1 cellular context compared by ENCODE assay signal in the genomic region with DNA sequence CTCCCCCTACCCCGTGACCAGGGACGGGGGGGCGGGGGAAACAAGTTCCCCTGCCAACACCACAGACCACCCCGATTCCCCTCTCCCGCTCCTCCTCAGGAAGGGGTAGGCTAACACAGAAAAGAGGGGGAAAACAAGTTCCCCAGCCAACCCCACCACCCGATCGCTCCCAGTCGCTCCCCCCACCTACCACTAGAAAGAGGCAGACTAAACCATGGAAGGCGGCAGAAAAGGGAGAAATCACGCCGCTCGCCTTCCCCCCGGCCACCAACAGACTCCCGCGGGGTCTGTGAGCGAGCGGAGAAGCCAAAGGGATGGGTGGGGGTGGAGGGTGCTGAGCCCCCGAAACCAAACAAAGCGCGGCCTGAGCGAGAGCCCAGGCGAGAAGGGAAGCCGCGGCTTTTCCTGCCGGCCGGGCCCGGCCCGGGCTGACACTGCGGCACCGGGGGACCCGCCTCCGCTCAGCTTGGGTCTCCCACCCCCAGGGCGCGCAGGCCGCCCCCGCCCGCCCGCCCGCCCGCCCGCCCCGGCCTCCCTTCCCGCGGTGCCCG.
TF ChIP-seq lines count a peak whose summit lies in the region.

No MANE protein-coding gene starts in this region.

TF ChIP-seq in HepG2, 621 proteins besides CTCF, POLR2A, EP300 and RAD21 (continued from another document and continues in another):
- no peak for TF ChIP-seq RBM22 (optimal IDR thresholded peaks at IDR 0.05; ENCODE audit: low read length)
- TF ChIP-seq, protein P1, sequence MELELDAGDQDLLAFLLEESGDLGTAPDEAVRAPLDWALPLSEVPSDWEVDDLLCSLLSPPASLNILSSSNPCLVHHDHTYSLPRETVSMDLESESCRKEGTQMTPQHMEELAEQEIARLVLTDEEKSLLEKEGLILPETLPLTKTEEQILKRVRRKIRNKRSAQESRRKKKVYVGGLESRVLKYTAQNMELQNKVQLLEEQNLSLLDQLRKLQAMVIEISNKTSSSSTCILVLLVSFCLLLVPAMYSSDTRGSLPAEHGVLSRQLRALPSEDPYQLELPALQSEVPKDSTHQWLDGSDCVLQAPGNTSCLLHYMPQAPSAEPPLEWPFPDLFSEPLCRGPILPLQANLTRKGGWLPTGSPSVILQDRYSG (CRISPR knock-in tag; IDR thresholded peaks at IDR 0.05): no peak
- no peak for TF ChIP-seq SATB2 (CRISPR knock-in tag; IDR thresholded peaks at IDR 0.05)
- no peak for TF ChIP-seq TEAD2 (CRISPR knock-in tag; IDR thresholded peaks at IDR 0.05)
- no peak for TF ChIP-seq ZNF652 (CRISPR knock-in tag; IDR thresholded peaks at IDR 0.05; ENCODE audit: borderline replicate concordance, low read depth)
- TF ChIP-seq TAF1 (CRISPR knock-in tag; IDR thresholded peaks at IDR 0.05): peak; percentile 51; the same call in 1 of the 2 replicates
- no peak for TF ChIP-seq DNMT3B (CRISPR knock-in tag; conservative IDR thresholded peaks at IDR 0.05)
- no peak for TF ChIP-seq MBNL3 (CRISPR knock-in tag; conservative IDR thresholded peaks at IDR 0.05)
- TF ChIP-seq KMT2A (CRISPR knock-in tag; IDR thresholded peaks at IDR 0.05): peak; percentile 37
- TF ChIP-seq ZNF337 (CRISPR knock-in tag; IDR thresholded peaks at IDR 0.05; ENCODE audit: borderline replicate concordance, low read depth): no peak
- peak; percentile 52; the same call in 1 of the 2 replicates for TF ChIP-seq NRL (CRISPR knock-in tag; IDR thresholded peaks at IDR 0.05; ENCODE audit: borderline replicate concordance)
- no peak for TF ChIP-seq ZNF251 (CRISPR knock-in tag; IDR thresholded peaks at IDR 0.05)
- no peak for TF ChIP-seq ZFP90 (CRISPR knock-in tag; IDR thresholded peaks at IDR 0.05; ENCODE audit: borderline replicate concordance)
- no peak for TF ChIP-seq CBX2 (IDR thresholded peaks at IDR 0.05; ENCODE audit: low read depth, low read length)
- TF ChIP-seq CBX2 (CRISPR knock-in tag; IDR thresholded peaks at IDR 0.05; ENCODE audit: low read depth): no peak
- TF ChIP-seq, protein P2, sequence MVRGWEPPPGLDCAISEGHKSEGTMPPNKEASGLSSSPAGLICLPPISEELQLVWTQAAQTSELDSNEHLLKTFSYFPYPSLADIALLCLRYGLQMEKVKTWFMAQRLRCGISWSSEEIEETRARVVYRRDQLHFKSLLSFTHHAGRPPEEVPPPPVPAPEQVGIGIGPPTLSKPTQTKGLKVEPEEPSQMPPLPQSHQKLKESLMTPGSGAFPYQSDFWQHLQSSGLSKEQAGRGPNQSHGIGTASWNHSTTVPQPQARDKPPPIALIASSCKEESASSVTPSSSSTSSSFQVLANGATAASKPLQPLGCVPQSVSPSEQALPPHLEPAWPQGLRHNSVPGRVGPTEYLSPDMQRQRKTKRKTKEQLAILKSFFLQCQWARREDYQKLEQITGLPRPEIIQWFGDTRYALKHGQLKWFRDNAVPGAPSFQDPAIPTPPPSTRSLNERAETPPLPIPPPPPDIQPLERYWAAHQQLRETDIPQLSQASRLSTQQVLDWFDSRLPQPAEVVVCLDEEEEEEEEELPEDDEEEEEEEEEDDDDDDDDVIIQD (CRISPR knock-in tag; IDR thresholded peaks at IDR 0.05; ENCODE audit: low read depth): no peak
- 0 out of 2 replicates have a peak, but pooled peaks have one; percentile 13 for TF ChIP-seq THAP11 (CRISPR knock-in tag; IDR thresholded peaks at IDR 0.05)
- TF ChIP-seq, protein P3, sequence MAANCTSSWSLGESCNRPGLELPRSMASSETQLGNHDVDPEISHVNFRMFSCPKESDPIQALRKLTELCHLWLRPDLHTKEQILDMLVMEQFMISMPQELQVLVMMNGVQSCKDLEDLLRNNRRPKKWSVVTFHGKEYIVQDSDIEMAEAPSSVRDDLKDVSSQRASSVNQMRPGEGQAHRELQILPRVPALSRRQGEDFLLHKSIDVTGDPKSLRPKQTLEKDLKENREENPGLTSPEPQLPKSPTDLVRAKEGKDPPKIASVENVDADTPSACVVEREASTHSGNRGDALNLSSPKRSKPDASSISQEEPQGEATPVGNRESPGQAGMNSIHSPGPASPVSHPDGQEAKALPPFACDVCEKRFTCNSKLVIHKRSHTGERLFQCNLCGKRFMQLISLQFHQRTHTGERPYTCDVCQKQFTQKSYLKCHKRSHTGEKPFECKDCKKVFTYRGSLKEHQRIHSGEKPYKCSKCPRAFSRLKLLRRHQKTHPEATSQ (CRISPR knock-in tag; IDR thresholded peaks at IDR 0.05; ENCODE audit: borderline replicate concordance): no peak
- peak; percentile 49; the same call in 1 of the 2 replicates for TF ChIP-seq ZNF746 (CRISPR knock-in tag; IDR thresholded peaks at IDR 0.05)
- TF ChIP-seq, protein P4, sequence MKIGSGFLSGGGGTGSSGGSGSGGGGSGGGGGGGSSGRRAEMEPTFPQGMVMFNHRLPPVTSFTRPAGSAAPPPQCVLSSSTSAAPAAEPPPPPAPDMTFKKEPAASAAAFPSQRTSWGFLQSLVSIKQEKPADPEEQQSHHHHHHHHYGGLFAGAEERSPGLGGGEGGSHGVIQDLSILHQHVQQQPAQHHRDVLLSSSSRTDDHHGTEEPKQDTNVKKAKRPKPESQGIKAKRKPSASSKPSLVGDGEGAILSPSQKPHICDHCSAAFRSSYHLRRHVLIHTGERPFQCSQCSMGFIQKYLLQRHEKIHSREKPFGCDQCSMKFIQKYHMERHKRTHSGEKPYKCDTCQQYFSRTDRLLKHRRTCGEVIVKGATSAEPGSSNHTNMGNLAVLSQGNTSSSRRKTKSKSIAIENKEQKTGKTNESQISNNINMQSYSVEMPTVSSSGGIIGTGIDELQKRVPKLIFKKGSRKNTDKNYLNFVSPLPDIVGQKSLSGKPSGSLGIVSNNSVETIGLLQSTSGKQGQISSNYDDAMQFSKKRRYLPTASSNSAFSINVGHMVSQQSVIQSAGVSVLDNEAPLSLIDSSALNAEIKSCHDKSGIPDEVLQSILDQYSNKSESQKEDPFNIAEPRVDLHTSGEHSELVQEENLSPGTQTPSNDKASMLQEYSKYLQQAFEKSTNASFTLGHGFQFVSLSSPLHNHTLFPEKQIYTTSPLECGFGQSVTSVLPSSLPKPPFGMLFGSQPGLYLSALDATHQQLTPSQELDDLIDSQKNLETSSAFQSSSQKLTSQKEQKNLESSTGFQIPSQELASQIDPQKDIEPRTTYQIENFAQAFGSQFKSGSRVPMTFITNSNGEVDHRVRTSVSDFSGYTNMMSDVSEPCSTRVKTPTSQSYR (CRISPR knock-in tag; IDR thresholded peaks at IDR 0.05; ENCODE audit: borderline replicate concordance): no peak
- TF ChIP-seq, protein P5, sequence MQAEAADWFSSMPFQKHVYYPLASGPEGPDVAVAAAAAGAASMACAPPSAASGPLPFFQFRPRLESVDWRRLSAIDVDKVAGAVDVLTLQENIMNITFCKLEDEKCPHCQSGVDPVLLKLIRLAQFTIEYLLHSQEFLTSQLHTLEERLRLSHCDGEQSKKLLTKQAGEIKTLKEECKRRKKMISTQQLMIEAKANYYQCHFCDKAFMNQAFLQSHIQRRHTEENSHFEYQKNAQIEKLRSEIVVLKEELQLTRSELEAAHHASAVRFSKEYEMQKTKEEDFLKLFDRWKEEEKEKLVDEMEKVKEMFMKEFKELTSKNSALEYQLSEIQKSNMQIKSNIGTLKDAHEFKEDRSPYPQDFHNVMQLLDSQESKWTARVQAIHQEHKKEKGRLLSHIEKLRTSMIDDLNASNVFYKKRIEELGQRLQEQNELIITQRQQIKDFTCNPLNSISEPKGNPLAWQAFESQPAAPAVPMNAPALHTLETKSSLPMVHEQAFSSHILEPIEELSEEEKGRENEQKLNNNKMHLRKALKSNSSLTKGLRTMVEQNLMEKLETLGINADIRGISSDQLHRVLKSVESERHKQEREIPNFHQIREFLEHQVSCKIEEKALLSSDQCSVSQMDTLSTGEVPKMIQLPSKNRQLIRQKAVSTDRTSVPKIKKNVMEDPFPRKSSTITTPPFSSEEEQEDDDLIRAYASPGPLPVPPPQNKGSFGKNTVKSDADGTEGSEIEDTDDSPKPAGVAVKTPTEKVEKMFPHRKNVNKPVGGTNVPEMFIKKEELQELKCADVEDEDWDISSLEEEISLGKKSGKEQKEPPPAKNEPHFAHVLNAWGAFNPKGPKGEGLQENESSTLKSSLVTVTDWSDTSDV (CRISPR knock-in tag; IDR thresholded peaks at IDR 0.05): 0 out of 2 replicates have a peak, but pooled peaks have one; percentile 69
- no peak for TF ChIP-seq ISX (CRISPR knock-in tag; conservative IDR thresholded peaks at IDR 0.05)
- TF ChIP-seq, protein P6, sequence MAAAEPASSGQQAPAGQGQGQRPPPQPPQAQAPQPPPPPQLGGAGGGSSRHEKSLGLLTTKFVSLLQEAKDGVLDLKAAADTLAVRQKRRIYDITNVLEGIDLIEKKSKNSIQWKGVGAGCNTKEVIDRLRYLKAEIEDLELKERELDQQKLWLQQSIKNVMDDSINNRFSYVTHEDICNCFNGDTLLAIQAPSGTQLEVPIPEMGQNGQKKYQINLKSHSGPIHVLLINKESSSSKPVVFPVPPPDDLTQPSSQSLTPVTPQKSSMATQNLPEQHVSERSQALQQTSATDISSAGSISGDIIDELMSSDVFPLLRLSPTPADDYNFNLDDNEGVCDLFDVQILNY (CRISPR knock-in tag; conservative IDR thresholded peaks at IDR 0.05): no peak
- TF ChIP-seq ZNF234 (CRISPR knock-in tag; conservative IDR thresholded peaks at IDR 0.05): no peak
- TF ChIP-seq, protein P7, sequence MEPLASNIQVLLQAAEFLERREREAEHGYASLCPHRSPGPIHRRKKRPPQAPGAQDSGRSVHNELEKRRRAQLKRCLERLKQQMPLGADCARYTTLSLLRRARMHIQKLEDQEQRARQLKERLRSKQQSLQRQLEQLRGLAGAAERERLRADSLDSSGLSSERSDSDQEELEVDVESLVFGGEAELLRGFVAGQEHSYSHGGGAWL (CRISPR knock-in tag; IDR thresholded peaks at IDR 0.05): peak; percentile 66
- TF ChIP-seq, protein P8, sequence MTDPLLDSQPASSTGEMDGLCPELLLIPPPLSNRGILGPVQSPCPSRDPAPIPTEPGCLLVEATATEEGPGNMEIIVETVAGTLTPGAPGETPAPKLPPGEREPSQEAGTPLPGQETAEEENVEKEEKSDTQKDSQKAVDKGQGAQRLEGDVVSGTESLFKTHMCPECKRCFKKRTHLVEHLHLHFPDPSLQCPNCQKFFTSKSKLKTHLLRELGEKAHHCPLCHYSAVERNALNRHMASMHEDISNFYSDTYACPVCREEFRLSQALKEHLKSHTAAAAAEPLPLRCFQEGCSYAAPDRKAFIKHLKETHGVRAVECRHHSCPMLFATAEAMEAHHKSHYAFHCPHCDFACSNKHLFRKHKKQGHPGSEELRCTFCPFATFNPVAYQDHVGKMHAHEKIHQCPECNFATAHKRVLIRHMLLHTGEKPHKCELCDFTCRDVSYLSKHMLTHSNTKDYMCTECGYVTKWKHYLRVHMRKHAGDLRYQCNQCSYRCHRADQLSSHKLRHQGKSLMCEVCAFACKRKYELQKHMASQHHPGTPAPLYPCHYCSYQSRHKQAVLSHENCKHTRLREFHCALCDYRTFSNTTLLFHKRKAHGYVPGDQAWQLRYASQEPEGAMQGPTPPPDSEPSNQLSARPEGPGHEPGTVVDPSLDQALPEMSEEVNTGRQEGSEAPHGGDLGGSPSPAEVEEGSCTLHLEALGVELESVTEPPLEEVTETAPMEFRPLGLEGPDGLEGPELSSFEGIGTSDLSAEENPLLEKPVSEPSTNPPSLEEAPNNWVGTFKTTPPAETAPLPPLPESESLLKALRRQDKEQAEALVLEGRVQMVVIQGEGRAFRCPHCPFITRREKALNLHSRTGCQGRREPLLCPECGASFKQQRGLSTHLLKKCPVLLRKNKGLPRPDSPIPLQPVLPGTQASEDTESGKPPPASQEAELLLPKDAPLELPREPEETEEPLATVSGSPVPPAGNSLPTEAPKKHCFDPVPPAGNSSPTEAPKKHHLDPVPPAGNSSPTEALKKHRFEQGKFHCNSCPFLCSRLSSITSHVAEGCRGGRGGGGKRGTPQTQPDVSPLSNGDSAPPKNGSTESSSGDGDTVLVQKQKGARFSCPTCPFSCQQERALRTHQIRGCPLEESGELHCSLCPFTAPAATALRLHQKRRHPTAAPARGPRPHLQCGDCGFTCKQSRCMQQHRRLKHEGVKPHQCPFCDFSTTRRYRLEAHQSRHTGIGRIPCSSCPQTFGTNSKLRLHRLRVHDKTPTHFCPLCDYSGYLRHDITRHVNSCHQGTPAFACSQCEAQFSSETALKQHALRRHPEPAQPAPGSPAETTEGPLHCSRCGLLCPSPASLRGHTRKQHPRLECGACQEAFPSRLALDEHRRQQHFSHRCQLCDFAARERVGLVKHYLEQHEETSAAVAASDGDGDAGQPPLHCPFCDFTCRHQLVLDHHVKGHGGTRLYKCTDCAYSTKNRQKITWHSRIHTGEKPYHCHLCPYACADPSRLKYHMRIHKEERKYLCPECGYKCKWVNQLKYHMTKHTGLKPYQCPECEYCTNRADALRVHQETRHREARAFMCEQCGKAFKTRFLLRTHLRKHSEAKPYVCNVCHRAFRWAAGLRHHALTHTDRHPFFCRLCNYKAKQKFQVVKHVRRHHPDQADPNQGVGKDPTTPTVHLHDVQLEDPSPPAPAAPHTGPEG (CRISPR knock-in tag; IDR thresholded peaks at IDR 0.05): no peak
- TF ChIP-seq BORCS8-MEF2B (CRISPR knock-in tag; IDR thresholded peaks at IDR 0.05): 0 out of 2 replicates have a peak, but pooled peaks have one; percentile 12
- TF ChIP-seq ZNF431 (CRISPR knock-in tag; IDR thresholded peaks at IDR 0.05; ENCODE audit: borderline replicate concordance, low read depth): no peak
- TF ChIP-seq MEF2D (CRISPR knock-in tag; IDR thresholded peaks at IDR 0.05): no peak
- TF ChIP-seq ZBTB38 (CRISPR knock-in tag; IDR thresholded peaks at IDR 0.05): no peak
- no peak for TF ChIP-seq CCAR2 (optimal IDR thresholded peaks at IDR 0.05; ENCODE audit: low read depth, low read length)
- TF ChIP-seq GATA4 (IDR thresholded peaks at IDR 0.05; ENCODE audit: borderline replicate concordance, low read depth): no peak
- TF ChIP-seq ZNF34 (CRISPR knock-in tag; IDR thresholded peaks at IDR 0.05; ENCODE audit: borderline replicate concordance): no peak
- TF ChIP-seq SRSF1 (optimal IDR thresholded peaks at IDR 0.05; ENCODE audit: low read depth, low read length): peak; percentile 87
- TF ChIP-seq HNRNPL (IDR thresholded peaks at IDR 0.05; ENCODE audit: low read depth, low read length): no peak
- TF ChIP-seq ZNF883 (CRISPR knock-in tag; IDR thresholded peaks at IDR 0.05; ENCODE audit: not compliant biosample characterization): peak; percentile 10
- no peak for TF ChIP-seq JUND (CRISPR knock-in tag; IDR thresholded peaks at IDR 0.05)
- TF ChIP-seq, protein P9, sequence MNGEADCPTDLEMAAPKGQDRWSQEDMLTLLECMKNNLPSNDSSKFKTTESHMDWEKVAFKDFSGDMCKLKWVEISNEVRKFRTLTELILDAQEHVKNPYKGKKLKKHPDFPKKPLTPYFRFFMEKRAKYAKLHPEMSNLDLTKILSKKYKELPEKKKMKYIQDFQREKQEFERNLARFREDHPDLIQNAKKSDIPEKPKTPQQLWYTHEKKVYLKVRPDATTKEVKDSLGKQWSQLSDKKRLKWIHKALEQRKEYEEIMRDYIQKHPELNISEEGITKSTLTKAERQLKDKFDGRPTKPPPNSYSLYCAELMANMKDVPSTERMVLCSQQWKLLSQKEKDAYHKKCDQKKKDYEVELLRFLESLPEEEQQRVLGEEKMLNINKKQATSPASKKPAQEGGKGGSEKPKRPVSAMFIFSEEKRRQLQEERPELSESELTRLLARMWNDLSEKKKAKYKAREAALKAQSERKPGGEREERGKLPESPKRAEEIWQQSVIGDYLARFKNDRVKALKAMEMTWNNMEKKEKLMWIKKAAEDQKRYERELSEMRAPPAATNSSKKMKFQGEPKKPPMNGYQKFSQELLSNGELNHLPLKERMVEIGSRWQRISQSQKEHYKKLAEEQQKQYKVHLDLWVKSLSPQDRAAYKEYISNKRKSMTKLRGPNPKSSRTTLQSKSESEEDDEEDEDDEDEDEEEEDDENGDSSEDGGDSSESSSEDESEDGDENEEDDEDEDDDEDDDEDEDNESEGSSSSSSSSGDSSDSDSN (CRISPR knock-in tag; IDR thresholded peaks at IDR 0.05): peak; percentile 82
- no peak for TF ChIP-seq EZH2 (conservative IDR thresholded peaks at IDR 0.05; ENCODE audit: low read depth, low read length)
- TF ChIP-seq, protein P10, sequence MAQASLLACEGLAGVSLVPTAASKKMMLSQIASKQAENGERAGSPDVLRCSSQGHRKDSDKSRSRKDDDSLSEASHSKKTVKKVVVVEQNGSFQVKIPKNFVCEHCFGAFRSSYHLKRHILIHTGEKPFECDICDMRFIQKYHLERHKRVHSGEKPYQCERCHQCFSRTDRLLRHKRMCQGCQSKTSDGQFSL (CRISPR knock-in tag; IDR thresholded peaks at IDR 0.05): peak; percentile 71
